16 cellular contexts compared by ENCODE assay signal in the genomic region with DNA sequence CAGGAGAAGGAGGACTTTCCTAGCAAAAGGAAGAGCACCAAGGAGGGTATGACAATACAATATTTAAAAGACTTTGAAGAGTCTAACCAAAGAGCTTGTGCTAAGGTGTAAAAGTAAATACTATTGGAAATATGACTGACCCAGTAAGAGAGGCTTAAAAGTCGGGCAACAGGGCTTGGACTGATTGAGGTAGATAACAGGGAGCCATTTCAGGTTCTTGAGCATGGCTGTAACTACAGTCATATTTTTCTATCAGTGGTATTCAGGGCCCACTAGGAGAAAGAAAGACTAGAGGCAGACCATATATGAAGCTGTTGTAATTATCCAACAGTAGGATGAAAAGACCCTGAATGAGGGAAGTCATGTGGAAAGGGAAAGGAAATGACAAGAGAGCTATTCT.
DNase-seq lines count a peak whose midpoint lies in the region; ATAC-seq, FAIRE-seq and TF ChIP-seq lines count a peak whose summit lies in the region.
"Had no signal": no experiment of that assay in that cellular context is flagged by ENCODE, and none has a peak within 500 bp of the region (broad histone marks: within the 10 kb centered on the region; RNA-seq: fewer than 3 reads in every experiment).

No MANE protein-coding gene starts in this region.

- POLR2A ChIA-PET in activated CD4-positive, alpha-beta T cell treated with anti-CD3 and anti-CD28 coated beads, Interleukin-2, amount 10 ng/mL, durations not matched to agents 7 days and 5 days (lab: Charles Lee), result no interaction called here

- TF ChIP-seq POLR2A in H54 (IDR thresholded peaks at IDR 0.05; ENCODE audit: low read depth, low read length), result no peak

- CTCF ChIA-PET in activated CD4-positive, alpha-beta T cell treated with anti-CD3 and anti-CD28 coated beads, Interleukin-2, amount 10 ng/mL, durations not matched to agents 7 days and 5 days (lab: Charles Lee), result interaction anchor here (0.6 to 1.6 kb wide), 6 partner anchors 11 to 1618 kb away, joined by 3 to 4 read pairs (median 3); no protein-coding TSS in a partner anchor

- H3K36me3 Mint-ChIP-seq in activated CD4-positive, alpha-beta T cell treated with anti-CD3 and anti-CD28 coated beads, Interleukin-2, amount 10 ng/mL, durations not matched to agents 7 days and 5 days (ENCODE audit: low read depth), result peaks cover 14% of the 10 kb centered on the region
- H3K36me3 Mint-ChIP-seq in activated naive CD8-positive, alpha-beta T cell treated with anti-CD3 and anti-CD28 coated beads for 36 hours, result peaks cover 8% of the 10 kb centered on the region
- H3K36me3 Mint-ChIP-seq in osteocyte (ENCODE audit: unreplicated experiment), result peaks cover 12% of the 10 kb centered on the region

- no peaks in the 10 kb centered on the region for H3K27me3 Mint-ChIP-seq in activated CD4-positive, alpha-beta T cell treated with anti-CD3 and anti-CD28 coated beads, Interleukin-2, amount 10 ng/mL, durations not matched to agents 7 days and 5 days
- no peaks in the 10 kb centered on the region for H3K27me3 Mint-ChIP-seq in activated naive CD8-positive, alpha-beta T cell treated with anti-CD3 and anti-CD28 coated beads for 36 hours
- no peaks in the 10 kb centered on the region for H3K27me3 Mint-ChIP-seq in osteocyte (ENCODE audit: unreplicated experiment)
- H3K27me3 Mint-ChIP-seq: IgD-negative memory B cell had no signal

- FAIRE-seq in H54 (lab: Jason Lieb, UNC), result no peak
- FAIRE-seq: A549 had no signal

- no peaks in the 10 kb centered on the region for H3K9me3 Mint-ChIP-seq in activated CD4-positive, alpha-beta T cell treated with anti-CD3 and anti-CD28 coated beads, Interleukin-2, amount 10 ng/mL, durations not matched to agents 7 days and 5 days
- H3K9me3 Mint-ChIP-seq in activated naive CD8-positive, alpha-beta T cell treated with anti-CD3 and anti-CD28 coated beads for 36 hours, result no peaks in the 10 kb centered on the region
- no peaks in the 10 kb centered on the region for H3K9me3 Mint-ChIP-seq in osteocyte (ENCODE audit: unreplicated experiment)
- H3K9me3 Mint-ChIP-seq: IgD-negative memory B cell had no signal

- H3K27ac Mint-ChIP-seq in activated CD4-positive, alpha-beta T cell treated with anti-CD3 and anti-CD28 coated beads, Interleukin-2, amount 10 ng/mL, durations not matched to agents 7 days and 5 days, result no peak overlapping the region
- no peak overlapping the region for H3K27ac Mint-ChIP-seq in activated naive CD8-positive, alpha-beta T cell treated with anti-CD3 and anti-CD28 coated beads for 36 hours
- peak overlapping the region; percentile 52 for H3K27ac Mint-ChIP-seq in osteocyte (ENCODE audit: unreplicated experiment)
- H3K27ac Mint-ChIP-seq: mesothelial cell of epicardium had no signal

- TF ChIP-seq CTCF in osteocyte (IDR thresholded peaks at IDR 0.05), result no peak

- DNase-seq in activated CD4-positive, alpha-beta T cell treated with anti-CD3 and anti-CD28 coated beads, Interleukin-2, amount 10 ng/mL, durations not matched to agents 7 days and 5 days, result no peak
- no peak for DNase-seq in activated CD4-positive, alpha-beta T cell treated with anti-CD3 and anti-CD28 coated beads for 48 hours
- no peak for DNase-seq in activated naive CD8-positive, alpha-beta T cell treated with anti-CD3 and anti-CD28 coated beads for 36 hours
- DNase-seq in osteocyte (ENCODE audit: extremely low spot score, unreplicated experiment), result no peak
- DNase-seq in NCI-H526 (lab: John Stamatoyannopoulos, UW), result no peak
- DNase-seq in H54 (ENCODE audit: insufficient read length, low spot score), result no peak
- DNase-seq: kidney glomerular epithelial cell, NCI-H1105, NCI-H2171 treated with DMSO at 0.1 percent for 48 hours, Right ventricle myocardium superior had no signal

- H3K4me1 Mint-ChIP-seq in activated CD4-positive, alpha-beta T cell treated with anti-CD3 and anti-CD28 coated beads, Interleukin-2, amount 10 ng/mL, durations not matched to agents 7 days and 5 days, result peaks cover 38% of the 10 kb centered on the region
- H3K4me1 Mint-ChIP-seq in activated naive CD8-positive, alpha-beta T cell treated with anti-CD3 and anti-CD28 coated beads for 36 hours, result peaks cover 28% of the 10 kb centered on the region
- H3K4me1 Mint-ChIP-seq in osteocyte (ENCODE audit: unreplicated experiment), result peaks cover 39% of the 10 kb centered on the region

- peak overlapping the region; percentile 57 for H3K4me3 Mint-ChIP-seq in activated CD4-positive, alpha-beta T cell treated with anti-CD3 and anti-CD28 coated beads, Interleukin-2, amount 10 ng/mL, durations not matched to agents 7 days and 5 days
- peak overlapping the region; percentile 74 for H3K4me3 Mint-ChIP-seq in activated naive CD8-positive, alpha-beta T cell treated with anti-CD3 and anti-CD28 coated beads for 36 hours
- H3K4me3 Mint-ChIP-seq in osteocyte (ENCODE audit: unreplicated experiment), result no peak overlapping the region
- H3K4me3 Mint-ChIP-seq: mesothelial cell of epicardium had no signal

- ATAC-seq in HG02610 (IDR thresholded peaks at IDR 0.05; ENCODE audit: unreplicated experiment), result peak; percentile 9
- ATAC-seq in HG02973 (IDR thresholded peaks at IDR 0.05; ENCODE audit: unreplicated experiment), result no peak
- ATAC-seq: HCT116 had no signal
